10 cellular contexts compared by ENCODE assay signal in genomic region chr2:170525566-170525900, GRCh38.
A peak's percentile ranks its signal among the peaks of the same experiment; 100 is the strongest.
DNase-seq lines count a peak whose midpoint lies in the region; ATAC-seq and TF ChIP-seq lines count a peak whose summit lies in the region.
"Had no signal": no experiment of that assay in that cellular context is flagged by ENCODE, and none has a peak within 500 bp of the region (broad histone marks: within the 10 kb centered on the region; RNA-seq: fewer than 3 reads in every experiment).

No MANE protein-coding gene starts in this region.

- H3K4me2 ChIP-seq in MM.1S (ENCODE audit: low read depth, low read length): no peak overlapping the region

- 36 to 52% methylated on average over 4 to 5 of the region's 5 CpGs for WGBS in upper lobe of left lung, 2 donors

- peaks cover 0 to 8% of the 10 kb centered on the region in 2 donors for H3K4me1 ChIP-seq in breast epithelium
- peaks cover 14 to 16% (median 15%) of the 10 kb centered on the region in 4 donors for H3K4me1 ChIP-seq in upper lobe of left lung
- H3K4me1 ChIP-seq in MM.1S (ENCODE audit: low read length): no peaks in the 10 kb centered on the region

- H3K9ac ChIP-seq in MM.1S (ENCODE audit: low read length): no peak overlapping the region

- peak in 2 of 4 donors; percentile 11 to 14 for TF ChIP-seq EP300 in upper lobe of left lung (IDR thresholded peaks at IDR 0.05)

- H3K36me3 ChIP-seq in breast epithelium (no peaks in the 10 kb centered on the region), upper lobe of left lung (no peaks in the 10 kb centered on the region), MM.1S (replicated peaks; ENCODE audit: insufficient read depth, low read length) (no peaks in the 10 kb centered on the region)
- H3K36me3 ChIP-seq: right lobe of liver had no signal

- TF ChIP-seq CTCF in breast epithelium (IDR thresholded peaks at IDR 0.05) (no peak), upper lobe of left lung (IDR thresholded peaks at IDR 0.05) (no peak), MM.1S (IDR thresholded peaks at IDR 0.05; ENCODE audit: low read length) (no peak)

- H3K27ac Mint-ChIP-seq in activated naive CD4-positive, alpha-beta T cell treated with anti-CD3 and anti-CD28 coated beads, Interleukin-2, amount 10 ng/mL, durations not matched to agents 7 days and 5 days: no peak overlapping the region

- H3K27me3 Mint-ChIP-seq in activated naive CD4-positive, alpha-beta T cell treated with anti-CD3 and anti-CD28 coated beads, Interleukin-2, amount 10 ng/mL, durations not matched to agents 7 days and 5 days: peaks cover 26% of the 10 kb centered on the region

- H3F3A ChIP-seq in MM.1S (ENCODE audit: insufficient read depth, low read length): no peaks in the 10 kb centered on the region

- CTCF ChIA-PET in activated naive CD4-positive, alpha-beta T cell treated with anti-CD3 and anti-CD28 coated beads, Interleukin-2, amount 10 ng/mL, durations not matched to agents 7 days and 5 days (lab: Charles Lee): no interaction called here

- peak; percentile 88 to 91 for ATAC-seq in upper lobe of left lung (ENCODE audit: low FRiP score in 2 of 2)

- no peaks in the 10 kb centered on the region for H3K79me2 ChIP-seq in MM.1S (ENCODE audit: low read length)

- TF ChIP-seq POLR2A in breast epithelium (IDR thresholded peaks at IDR 0.05) (no peak), upper lobe of left lung (IDR thresholded peaks at IDR 0.05) (no peak)

- H3K27ac ChIP-seq in breast epithelium: peak overlapping the region; percentile 63 to 65
- no peak overlapping the region for H3K27ac ChIP-seq in upper lobe of left lung
- H3K27ac ChIP-seq in MM.1S (ENCODE audit: low read length): no peak overlapping the region
- H3K27ac ChIP-seq: right lobe of liver had no signal

- intact Hi-C loops in breast epithelium (cut with DNase I; ENCODE audit: low total_unique reads): no loop called here

- DNase-seq in HT1080 (ENCODE audit: low read depth) (peak; percentile 97), breast epithelium (ENCODE audit: low spot score in 2 of 2) (peak; percentile 79 to 85), kidney tubule cell (ENCODE audit: low spot score) (peak; percentile 96), upper lobe of left lung (peak in 1 of 2 donors; percentile 71), MM.1S (no peak), DMS79 (lab: John Stamatoyannopoulos, UW) (no peak)
- DNase-seq in activated naive CD4-positive, alpha-beta T cell treated with anti-CD3 and anti-CD28 coated beads, Interleukin-2, amount 10 ng/mL, durations not matched to agents 7 days and 5 days: no peak
- no peak for DNase-seq in activated CD4-positive, alpha-beta T cell treated with anti-CD3 and anti-CD28 coated beads for 48 hours
- DNase-seq: OCI-M1 had no signal

- no peak overlapping the region for H2AFZ ChIP-seq in MM.1S (ENCODE audit: low read length)

- H3K9me3 ChIP-seq in breast epithelium: no peaks in the 10 kb centered on the region
- no peaks in the 10 kb centered on the region for H3K9me3 ChIP-seq in upper lobe of left lung
- no peaks in the 10 kb centered on the region for H3K9me3 ChIP-seq in MM.1S (replicated peaks; ENCODE audit: insufficient read depth, low read length)
- H3K9me3 ChIP-seq: right lobe of liver had no signal

- H4K20me1 ChIP-seq in MM.1S (ENCODE audit: insufficient read depth, low read length): no peaks in the 10 kb centered on the region

- peaks cover 5% of the 10 kb centered on the region for H3K4me1 Mint-ChIP-seq in activated naive CD4-positive, alpha-beta T cell treated with anti-CD3 and anti-CD28 coated beads, Interleukin-2, amount 10 ng/mL, durations not matched to agents 7 days and 5 days

- no peaks in the 10 kb centered on the region for H3K36me3 Mint-ChIP-seq in activated naive CD4-positive, alpha-beta T cell treated with anti-CD3 and anti-CD28 coated beads, Interleukin-2, amount 10 ng/mL, durations not matched to agents 7 days and 5 days

- no peak overlapping the region for H3K4me3 ChIP-seq in breast epithelium
- H3K4me3 ChIP-seq in upper lobe of left lung: no peak overlapping the region
- no peak overlapping the region for H3K4me3 ChIP-seq in MM.1S (ENCODE audit: low read length)
- H3K4me3 ChIP-seq: right lobe of liver had no signal

- H3K4me3 Mint-ChIP-seq in activated naive CD4-positive, alpha-beta T cell treated with anti-CD3 and anti-CD28 coated beads, Interleukin-2, amount 10 ng/mL, durations not matched to agents 7 days and 5 days: no peak overlapping the region

- H3K27me3 ChIP-seq in breast epithelium: no peaks in the 10 kb centered on the region
- H3K27me3 ChIP-seq in upper lobe of left lung: no peaks in the 10 kb centered on the region
- H3K27me3 ChIP-seq in MM.1S (replicated peaks; ENCODE audit: insufficient read depth, low read length): no peaks in the 10 kb centered on the region
- H3K27me3 ChIP-seq: right lobe of liver had no signal

- H3K9me3 Mint-ChIP-seq in activated naive CD4-positive, alpha-beta T cell treated with anti-CD3 and anti-CD28 coated beads, Interleukin-2, amount 10 ng/mL, durations not matched to agents 7 days and 5 days: no peaks in the 10 kb centered on the region

- no peaks in the 10 kb centered on the region for H3K9me2 ChIP-seq in MM.1S (replicated peaks; ENCODE audit: insufficient read depth, low read length)

Comparison
In these comparisons a context has a peak if more than half of its experiments do, and no peak if none do; other contexts are left out.
1. DNase-seq: peak in HT1080 (single experiment), breast epithelium (2 of 2) and kidney tubule cell (single experiment); none in activated naive CD4-positive, alpha-beta T cell treated with anti-CD3 and anti-CD28 coated beads, Interleukin-2, amount 10 ng/mL, durations not matched to agents 7 days and 5 days (single experiment), MM.1S (single experiment), DMS79 (single experiment) and activated CD4-positive, alpha-beta T cell treated with anti-CD3 and anti-CD28 coated beads for 48 hours (single experiment).
2. H3K27ac ChIP-seq: peak in breast epithelium (2 of 2); none in upper lobe of left lung (0 of 4) and MM.1S (single experiment).